In genomic region chr15:87508086-87508485, GRCh38 we compare ENCODE assay signal across 29 cellular contexts.
"Had no signal": no experiment of that assay in that cellular context is flagged by ENCODE, and none has a peak within 500 bp of the region (broad histone marks: within the 10 kb centered on the region; RNA-seq: fewer than 3 reads in every experiment).

No MANE protein-coding gene starts in this region.

- ATAC-seq: activated CD4-positive, alpha-beta T cell treated with anti-CD3 and anti-CD28 coated beads for 36 hours; activated CD8-positive, alpha-beta T cell treated with anti-CD3 and anti-CD28 coated beads, Interleukin-2, amount 10 ng/mL, durations not matched to agents 7 days and 5 days; activated naive CD4-positive, alpha-beta T cell treated with anti-CD3 and anti-CD28 coated beads, Interleukin-2, amount 50 U/mL, for 72 hours; activated T-cell treated with anti-CD3 and anti-CD28 coated beads, Interleukin-2, amount 50 U/mL, for 72 hours; T-helper 17 cell had no signal

- H3K27me3 ChIP-seq: ascending aorta, breast epithelium, cardiac muscle cell, colonic mucosa had no signal

- H3K36me3 ChIP-seq: ascending aorta, breast epithelium, cardiac muscle cell, colonic mucosa, WERI-Rb-1 had no signal

- H3K9me3 ChIP-seq: ascending aorta, breast epithelium, colonic mucosa had no signal

- H3K4me3 ChIP-seq: ascending aorta, breast epithelium, cardiac muscle cell, colonic mucosa had no signal

- DNase-seq: activated B cell treated with CpG ODN at 0.5 μM for 24 hours; activated CD4-positive, alpha-beta memory T cell treated with anti-CD3 and anti-CD28 coated beads for 36 hours; activated CD4-positive, alpha-beta T cell treated with anti-CD3 and anti-CD28 coated beads for 36 hours; activated CD4-positive, alpha-beta T cell treated with anti-CD3 and anti-CD28 coated beads, Interleukin-2, amount 10 ng/mL, durations not matched to agents 24 days and 14 days; activated CD4-positive, CD25-positive, alpha-beta regulatory T cell treated with anti-CD3 and anti-CD28 coated beads, Interleukin-2, amount 50 U/mL, for 72 hours; activated CD8-positive, alpha-beta memory T cell treated with anti-CD3 and anti-CD28 coated beads, Interleukin-2, amount 50 U/mL, for 48 hours; activated CD8-positive, alpha-beta T cell treated with anti-CD3 and anti-CD28 coated beads, Interleukin-2, amount 10 ng/mL, durations not matched to agents 7 days and 5 days; activated gamma-delta T cell; activated naive CD4-positive, alpha-beta T cell; activated naive CD4-positive, alpha-beta T cell treated with anti-CD3 and anti-CD28 coated beads, Interleukin-2, amount 10 ng/mL, durations not matched to agents 7 days and 5 days; activated naive CD8-positive, alpha-beta T cell treated with anti-CD3 and anti-CD28 coated beads, Interleukin-2, amount 10 ng/mL, durations not matched to agents 7 days and 5 days; activated T-cell treated with anti-CD3 and anti-CD28 coated beads for 4 hours; activated T-cell treated with anti-CD3 and anti-CD28 coated beads, Interleukin-2, amount 50 U/mL, for 24 hours; activated T-cell treated with anti-CD3 and anti-CD28 coated beads, Interleukin-2, amount 50 U/mL, for 72 hours; central memory CD4-positive, alpha-beta T cell; cerebellar nuclear complex; colonic mucosa; effector CD8-positive, alpha-beta T cell; foreskin fibroblast; glutamatergic neuron; T-helper 1 cell; T-helper 17 cell; T1000; WERI-Rb-1 had no signal

- H3K4me1 ChIP-seq: ascending aorta, breast epithelium, colonic mucosa had no signal

- H3K27ac ChIP-seq: ascending aorta, breast epithelium, cardiac muscle cell, colonic mucosa, epithelial cell of prostate, WERI-Rb-1 had no signal
